In genomic region chr7:94975316-94975715, GRCh38 we compare ENCODE assay signal across 18 cellular contexts.
DNase-seq lines count a peak whose midpoint lies in the region; FAIRE-seq and TF ChIP-seq lines count a peak whose summit lies in the region.
"Had no signal": no experiment of that assay in that cellular context is flagged by ENCODE, and none has a peak within 500 bp of the region (broad histone marks: within the 10 kb centered on the region; RNA-seq: fewer than 3 reads in every experiment).

No MANE protein-coding gene starts in this region.

- BruUV-seq in A673 (replicated peaks; lab: Mats Ljungman, UMichigan): no TSS peak

- no peaks in the 10 kb centered on the region for H3K27me3 ChIP-seq in A673 (replicated peaks; ENCODE audit: insufficient read depth, low read depth, low read length, poor library complexity)
- H3K27me3 ChIP-seq in GM23248 (replicated peaks; ENCODE audit: insufficient read depth): no peaks in the 10 kb centered on the region
- no peaks in the 10 kb centered on the region for H3K27me3 ChIP-seq in bronchial epithelial cell (ENCODE audit: control insufficient read depth, insufficient read depth, low read length)
- no peaks in the 10 kb centered on the region for H3K27me3 ChIP-seq in neural progenitor cell
- H3K27me3 ChIP-seq in testis: no peaks in the 10 kb centered on the region
- H3K27me3 ChIP-seq: hepatocyte, MG63 had no signal

- H4K20me1 ChIP-seq in GM23248 (ENCODE audit: insufficient read depth) (no peaks in the 10 kb centered on the region), neural progenitor cell (ENCODE audit: low read depth) (peaks cover 10% of the 10 kb centered on the region)

- CTCF ChIA-PET in A673 (lab: Charles Lee): interaction anchor here (0.6 kb wide), 1 partner anchor 83 kb away, joined by 6 read pairs; no protein-coding TSS in a partner anchor

- H3K4me2 ChIP-seq in GM23248 (ENCODE audit: unreplicated experiment) (no peak overlapping the region), neural progenitor cell (no peak overlapping the region)
- H3K4me2 ChIP-seq: hepatocyte had no signal

- H2AFZ ChIP-seq in GM23248 (no peak overlapping the region), neural progenitor cell (replicated peaks) (no peak overlapping the region)
- H2AFZ ChIP-seq: hepatocyte had no signal

- TF ChIP-seq CTCF in A673 (conservative IDR thresholded peaks at IDR 0.05; ENCODE audit: low read depth, low read length): no peak
- TF ChIP-seq CTCF in bronchial epithelial cell (IDR thresholded peaks at IDR 0.05; ENCODE audit: insufficient read depth, low read length, severe bottlenecking): no peak
- TF ChIP-seq CTCF in CD14-positive monocyte (IDR thresholded peaks at IDR 0.05): no peak
- no peak for TF ChIP-seq CTCF in neural progenitor cell (IDR thresholded peaks at IDR 0.05)
- no peak for TF ChIP-seq CTCF in testis (IDR thresholded peaks at IDR 0.05)

- peak; percentile 44 for DNase-seq in A673 (ENCODE audit: low spot score)
- peak; percentile 30 for DNase-seq in GM23248
- DNase-seq in bronchial epithelial cell (ENCODE audit: low read depth): peak; percentile 8
- peak; percentile 55 for DNase-seq in kidney glomerular epithelial cell (lab: John Stamatoyannopoulos, UW)
- DNase-seq in AML-193 (lab: John Stamatoyannopoulos, UW): no peak
- DNase-seq in CD14-positive monocyte (ENCODE audit: low spot score): no peak
- no peak for DNase-seq in neural progenitor cell (ENCODE audit: low spot score)
- no peak for DNase-seq in testis
- DNase-seq: activated CD8-positive, alpha-beta T cell treated with anti-CD3 and anti-CD28 coated beads for 36 hours; activated naive CD8-positive, alpha-beta T cell treated with anti-CD3 and anti-CD28 coated beads, Interleukin-2, amount 50 U/mL, for 24 hours; H7; left cardiac atrium; MG63; NCI-H187 had no signal

- no peaks in the 10 kb centered on the region for H3K4me1 Mint-ChIP-seq in CD14-positive monocyte
- H3K4me1 Mint-ChIP-seq in neural progenitor cell: peaks cover 15% of the 10 kb centered on the region
- H3K4me1 Mint-ChIP-seq: activated naive CD8-positive, alpha-beta T cell treated with anti-CD3 and anti-CD28 coated beads, Interleukin-2, amount 50 U/mL, for 24 hours had no signal

- H3F3A ChIP-seq in GM23248 (ENCODE audit: insufficient read depth) (peaks cover 29% of the 10 kb centered on the region), neural progenitor cell (ENCODE audit: low read depth) (no peaks in the 10 kb centered on the region)

- POLR2A ChIA-PET in A673 (lab: Charles Lee; ENCODE audit: low non-redundant PET): no interaction called here

- H3K4me3 ChIP-seq in A673 (ENCODE audit: low read depth, low read length, poor library complexity, severe bottlenecking) (no peak overlapping the region), GM23248 (no peak overlapping the region), bronchial epithelial cell (ENCODE audit: low read depth, low read length) (no peak overlapping the region), neural progenitor cell (no peak overlapping the region), testis (no peak overlapping the region)
- H3K4me3 ChIP-seq: hepatocyte, MG63 had no signal

- intact Hi-C loops in A673 (cut with micrococcal nuclease; ENCODE audit: unreplicated experiment): no loop called here
- intact Hi-C loops in CD14-positive monocyte (cut with micrococcal nuclease): no loop called here
- intact Hi-C loops in testis (cut with DNase I; ENCODE audit: low total_unique reads): no loop called here

- no peaks in the 10 kb centered on the region for H3K9me2 ChIP-seq in GM23248 (ENCODE audit: insufficient read depth)

- H3K36me3 ChIP-seq in A673 (ENCODE audit: insufficient read depth, low read length, poor library complexity, severe bottlenecking) (no peaks in the 10 kb centered on the region), GM23248 (ENCODE audit: low read depth) (no peaks in the 10 kb centered on the region), bronchial epithelial cell (ENCODE audit: control insufficient read depth, insufficient read depth, low read length) (no peaks in the 10 kb centered on the region), neural progenitor cell (no peaks in the 10 kb centered on the region), testis (ENCODE audit: low read depth, missing control alignments) (no peaks in the 10 kb centered on the region)
- H3K36me3 ChIP-seq: MG63 had no signal

- H3K27me3 Mint-ChIP-seq in CD14-positive monocyte (ENCODE audit: low read depth in 3 of 3): peaks cover 0 to under 1% (median 0%) of the 10 kb centered on the region in 3 donors
- H3K27me3 Mint-ChIP-seq in neural progenitor cell (ENCODE audit: insufficient read depth, low read depth): no peaks in the 10 kb centered on the region
- H3K27me3 Mint-ChIP-seq: activated CD8-positive, alpha-beta T cell treated with anti-CD3 and anti-CD28 coated beads for 36 hours; stimulated activated naive CD8-positive, alpha-beta T cell treated with anti-CD3 and anti-CD28 coated beads, Interleukin-15, Interleukin-2, amounts not matched to agents 100 ng/mL and 50 ng/mL, for 24 hours had no signal

- FAIRE-seq in bronchial epithelial cell (lab: Jason Lieb, UNC): no peak
- FAIRE-seq: colon, HTR-8/SVneo had no signal

- no peak overlapping the region for H3K9ac ChIP-seq in GM23248
- no peak overlapping the region for H3K9ac ChIP-seq in neural progenitor cell

- no peaks in the 10 kb centered on the region for H3K36me3 Mint-ChIP-seq in CD14-positive monocyte
- H3K36me3 Mint-ChIP-seq in neural progenitor cell: peaks cover 4% of the 10 kb centered on the region

- no peaks in the 10 kb centered on the region for H3K79me2 ChIP-seq in GM23248 (ENCODE audit: insufficient read depth)
- peaks cover 77% of the 10 kb centered on the region for H3K79me2 ChIP-seq in neural progenitor cell (ENCODE audit: low read depth)

- peaks cover 31% of the 10 kb centered on the region for H3K4me1 ChIP-seq in A673 (ENCODE audit: insufficient read depth, low read length, poor library complexity, severe bottlenecking)
- H3K4me1 ChIP-seq in GM23248 (ENCODE audit: insufficient read depth): peaks cover 36% of the 10 kb centered on the region
- peaks cover 9% of the 10 kb centered on the region for H3K4me1 ChIP-seq in neural progenitor cell
- H3K4me1 ChIP-seq in testis: no peaks in the 10 kb centered on the region

- H3K9me3 ChIP-seq in A673 (ENCODE audit: low read depth, low read length, poor library complexity, severe bottlenecking): no peaks in the 10 kb centered on the region
- no peaks in the 10 kb centered on the region for H3K9me3 ChIP-seq in GM23248 (ENCODE audit: low read depth)
- H3K9me3 ChIP-seq in neural progenitor cell (ENCODE audit: low read depth): no peaks in the 10 kb centered on the region
- H3K9me3 ChIP-seq in testis: no peaks in the 10 kb centered on the region
- H3K9me3 ChIP-seq: MG63 had no signal

- H3K27ac Mint-ChIP-seq in CD14-positive monocyte: no peak overlapping the region
- no peak overlapping the region for H3K27ac Mint-ChIP-seq in neural progenitor cell
- H3K27ac Mint-ChIP-seq: activated CD8-positive, alpha-beta T cell treated with anti-CD3 and anti-CD28 coated beads for 36 hours; activated naive CD8-positive, alpha-beta T cell treated with anti-CD3 and anti-CD28 coated beads, Interleukin-2, amount 50 U/mL, for 24 hours; stimulated activated naive CD8-positive, alpha-beta T cell treated with anti-CD3 and anti-CD28 coated beads, Interleukin-15, Interleukin-2, amounts not matched to agents 100 ng/mL and 50 ng/mL, for 24 hours had no signal

- in situ Hi-C loops in GM23248 (cut with MboI): no loop called here

- H3K9me3 Mint-ChIP-seq in CD14-positive monocyte (peaks cover 0 to 8% (median 1%) of the 10 kb centered on the region in 7 donors), neural progenitor cell (no peaks in the 10 kb centered on the region)
- H3K9me3 Mint-ChIP-seq: activated CD8-positive, alpha-beta T cell treated with anti-CD3 and anti-CD28 coated beads for 36 hours; activated naive CD8-positive, alpha-beta T cell treated with anti-CD3 and anti-CD28 coated beads, Interleukin-2, amount 50 U/mL, for 24 hours; stimulated activated naive CD8-positive, alpha-beta T cell treated with anti-CD3 and anti-CD28 coated beads, Interleukin-15, Interleukin-2, amounts not matched to agents 100 ng/mL and 50 ng/mL, for 24 hours had no signal

- no peak overlapping the region for H3K4me3 Mint-ChIP-seq in CD14-positive monocyte
- no peak overlapping the region for H3K4me3 Mint-ChIP-seq in neural progenitor cell
- H3K4me3 Mint-ChIP-seq: activated CD8-positive, alpha-beta T cell treated with anti-CD3 and anti-CD28 coated beads for 36 hours; activated naive CD8-positive, alpha-beta T cell treated with anti-CD3 and anti-CD28 coated beads, Interleukin-2, amount 50 U/mL, for 24 hours; stimulated activated naive CD8-positive, alpha-beta T cell treated with anti-CD3 and anti-CD28 coated beads, Interleukin-15, Interleukin-2, amounts not matched to agents 100 ng/mL and 50 ng/mL, for 24 hours had no signal

- TF ChIP-seq POLR2A in testis (IDR thresholded peaks at IDR 0.05): no peak

- H3K27ac ChIP-seq in A673 (ENCODE audit: low read depth, low read length, poor library complexity, severe bottlenecking) (no peak overlapping the region), GM23248 (no peak overlapping the region), neural progenitor cell (no peak overlapping the region), testis (no peak overlapping the region)
- H3K27ac ChIP-seq: hepatocyte had no signal

Comparison
In these comparisons a context has a peak if more than half of its experiments do, and no peak if none do; other contexts are left out.
1. DNase-seq: peak in A673 (single experiment), GM23248 (single experiment), bronchial epithelial cell (single experiment) and kidney glomerular epithelial cell (single experiment); none in AML-193 (0 of 2), CD14-positive monocyte (single experiment), neural progenitor cell (single experiment) and testis (single experiment).